1 cellular context compared by ENCODE assay signal in genomic region chr1:111592389-111593361, GRCh38.
A peak's percentile ranks its signal among the peaks of the same experiment; 100 is the strongest.
TF ChIP-seq lines count a peak whose summit lies in the region.

No MANE protein-coding gene starts in this region.

TF ChIP-seq in GM12878, 131 proteins besides CTCF, POLR2A, EP300 and RAD21 (continued from another document and continues in another):
- no peak for TF ChIP-seq ELK1 (IDR thresholded peaks at IDR 0.05; ENCODE audit: low read depth, low read length)
- TF ChIP-seq TCF12 (IDR thresholded peaks at IDR 0.05; ENCODE audit: low read depth, low read length) = peak; percentile 92
- peak; percentile 99 for TF ChIP-seq ZBED1 (IDR thresholded peaks at IDR 0.05; ENCODE audit: borderline replicate concordance)
- TF ChIP-seq, protein P1, sequence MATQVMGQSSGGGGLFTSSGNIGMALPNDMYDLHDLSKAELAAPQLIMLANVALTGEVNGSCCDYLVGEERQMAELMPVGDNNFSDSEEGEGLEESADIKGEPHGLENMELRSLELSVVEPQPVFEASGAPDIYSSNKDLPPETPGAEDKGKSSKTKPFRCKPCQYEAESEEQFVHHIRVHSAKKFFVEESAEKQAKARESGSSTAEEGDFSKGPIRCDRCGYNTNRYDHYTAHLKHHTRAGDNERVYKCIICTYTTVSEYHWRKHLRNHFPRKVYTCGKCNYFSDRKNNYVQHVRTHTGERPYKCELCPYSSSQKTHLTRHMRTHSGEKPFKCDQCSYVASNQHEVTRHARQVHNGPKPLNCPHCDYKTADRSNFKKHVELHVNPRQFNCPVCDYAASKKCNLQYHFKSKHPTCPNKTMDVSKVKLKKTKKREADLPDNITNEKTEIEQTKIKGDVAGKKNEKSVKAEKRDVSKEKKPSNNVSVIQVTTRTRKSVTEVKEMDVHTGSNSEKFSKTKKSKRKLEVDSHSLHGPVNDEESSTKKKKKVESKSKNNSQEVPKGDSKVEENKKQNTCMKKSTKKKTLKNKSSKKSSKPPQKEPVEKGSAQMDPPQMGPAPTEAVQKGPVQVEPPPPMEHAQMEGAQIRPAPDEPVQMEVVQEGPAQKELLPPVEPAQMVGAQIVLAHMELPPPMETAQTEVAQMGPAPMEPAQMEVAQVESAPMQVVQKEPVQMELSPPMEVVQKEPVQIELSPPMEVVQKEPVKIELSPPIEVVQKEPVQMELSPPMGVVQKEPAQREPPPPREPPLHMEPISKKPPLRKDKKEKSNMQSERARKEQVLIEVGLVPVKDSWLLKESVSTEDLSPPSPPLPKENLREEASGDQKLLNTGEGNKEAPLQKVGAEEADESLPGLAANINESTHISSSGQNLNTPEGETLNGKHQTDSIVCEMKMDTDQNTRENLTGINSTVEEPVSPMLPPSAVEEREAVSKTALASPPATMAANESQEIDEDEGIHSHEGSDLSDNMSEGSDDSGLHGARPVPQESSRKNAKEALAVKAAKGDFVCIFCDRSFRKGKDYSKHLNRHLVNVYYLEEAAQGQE (IDR thresholded peaks at IDR 0.05; ENCODE audit: low read depth, low read length) = no peak
- TF ChIP-seq JUNB (IDR thresholded peaks at IDR 0.05) = peak; percentile 93
- no peak for TF ChIP-seq SUPT20H (IDR thresholded peaks at IDR 0.05; ENCODE audit: borderline replicate concordance, control insufficient read depth, low read depth, low read length)
- peak; percentile 99 to 100 for TF ChIP-seq IKZF2 (IDR thresholded peaks at IDR 0.05)
- peak in 1 of 2 experiments; percentile 58; a peak in 2 of 4 replicates for TF ChIP-seq SRF (IDR thresholded peaks at IDR 0.05; ENCODE audit: low read depth in 2 of 2, low read length in 2 of 2)
- TF ChIP-seq, protein P2, sequence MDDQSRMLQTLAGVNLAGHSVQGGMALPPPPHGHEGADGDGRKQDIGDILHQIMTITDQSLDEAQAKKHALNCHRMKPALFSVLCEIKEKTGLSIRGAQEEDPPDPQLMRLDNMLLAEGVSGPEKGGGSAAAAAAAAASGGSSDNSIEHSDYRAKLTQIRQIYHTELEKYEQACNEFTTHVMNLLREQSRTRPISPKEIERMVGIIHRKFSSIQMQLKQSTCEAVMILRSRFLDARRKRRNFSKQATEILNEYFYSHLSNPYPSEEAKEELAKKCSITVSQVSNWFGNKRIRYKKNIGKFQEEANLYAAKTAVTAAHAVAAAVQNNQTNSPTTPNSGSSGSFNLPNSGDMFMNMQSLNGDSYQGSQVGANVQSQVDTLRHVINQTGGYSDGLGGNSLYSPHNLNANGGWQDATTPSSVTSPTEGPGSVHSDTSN (IDR thresholded peaks at IDR 0.05; ENCODE audit: insufficient replicate concordance, low read depth, low read length) = no peak
- TF ChIP-seq SMAD5 (IDR thresholded peaks at IDR 0.05; ENCODE audit: low read depth) = no peak
- 0 out of 2 replicates have a peak, but pooled peaks have one; percentile 43 for TF ChIP-seq SMARCA5 (IDR thresholded peaks at IDR 0.05)
- TF ChIP-seq, protein P3, sequence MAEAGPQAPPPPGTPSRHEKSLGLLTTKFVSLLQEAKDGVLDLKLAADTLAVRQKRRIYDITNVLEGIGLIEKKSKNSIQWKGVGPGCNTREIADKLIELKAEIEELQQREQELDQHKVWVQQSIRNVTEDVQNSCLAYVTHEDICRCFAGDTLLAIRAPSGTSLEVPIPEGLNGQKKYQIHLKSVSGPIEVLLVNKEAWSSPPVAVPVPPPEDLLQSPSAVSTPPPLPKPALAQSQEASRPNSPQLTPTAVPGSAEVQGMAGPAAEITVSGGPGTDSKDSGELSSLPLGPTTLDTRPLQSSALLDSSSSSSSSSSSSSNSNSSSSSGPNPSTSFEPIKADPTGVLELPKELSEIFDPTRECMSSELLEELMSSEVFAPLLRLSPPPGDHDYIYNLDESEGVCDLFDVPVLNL (IDR thresholded peaks at IDR 0.05; ENCODE audit: low read depth, low read length) = no peak
- no peak for TF ChIP-seq ZNF622 (IDR thresholded peaks at IDR 0.05)
- TF ChIP-seq ZZZ3 (IDR thresholded peaks at IDR 0.05; ENCODE audit: control insufficient read depth, insufficient read length, low read depth) = no peak
- TF ChIP-seq, protein P4, sequence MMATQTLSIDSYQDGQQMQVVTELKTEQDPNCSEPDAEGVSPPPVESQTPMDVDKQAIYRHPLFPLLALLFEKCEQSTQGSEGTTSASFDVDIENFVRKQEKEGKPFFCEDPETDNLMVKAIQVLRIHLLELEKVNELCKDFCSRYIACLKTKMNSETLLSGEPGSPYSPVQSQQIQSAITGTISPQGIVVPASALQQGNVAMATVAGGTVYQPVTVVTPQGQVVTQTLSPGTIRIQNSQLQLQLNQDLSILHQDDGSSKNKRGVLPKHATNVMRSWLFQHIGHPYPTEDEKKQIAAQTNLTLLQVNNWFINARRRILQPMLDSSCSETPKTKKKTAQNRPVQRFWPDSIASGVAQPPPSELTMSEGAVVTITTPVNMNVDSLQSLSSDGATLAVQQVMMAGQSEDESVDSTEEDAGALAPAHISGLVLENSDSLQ (IDR thresholded peaks at IDR 0.05) = peak; percentile 33
- peak; percentile 89 for TF ChIP-seq ZNF217 (IDR thresholded peaks at IDR 0.05)
- TF ChIP-seq MYB (IDR thresholded peaks at IDR 0.05; ENCODE audit: borderline replicate concordance, low read depth, low read length) = peak; percentile 66; the same call in 1 of the 2 replicates
- peak; percentile 97 for TF ChIP-seq FOXM1 (IDR thresholded peaks at IDR 0.05; ENCODE audit: low read depth, low read length)
- no peak for TF ChIP-seq SP1 (IDR thresholded peaks at IDR 0.05; ENCODE audit: low read depth, low read length)
- TF ChIP-seq NR2C1 (IDR thresholded peaks at IDR 0.05) = no peak
- peak; percentile 86 for TF ChIP-seq SMAD1 (IDR thresholded peaks at IDR 0.05; ENCODE audit: low read depth, partially characterized antibody)
- TF ChIP-seq BCL11A (IDR thresholded peaks at IDR 0.05; ENCODE audit: low read depth, low read length) = peak; percentile 89
- TF ChIP-seq HDAC2 (IDR thresholded peaks at IDR 0.05) = no peak
- no peak for TF ChIP-seq USF2 (IDR thresholded peaks at IDR 0.05; ENCODE audit: borderline replicate concordance, low read depth, low read length)
- 0 out of 2 replicates have a peak, but pooled peaks have one; percentile 21 for TF ChIP-seq TAF1 (IDR thresholded peaks at IDR 0.05; ENCODE audit: borderline replicate concordance, low read depth, low read length)
- TF ChIP-seq STAT3 (IDR thresholded peaks at IDR 0.05; ENCODE audit: low read depth, low read length) = peak; percentile 82; the same call in 1 of the 2 replicates
- no peak for TF ChIP-seq SUZ12 (IDR thresholded peaks at IDR 0.05; ENCODE audit: unreplicated experiment)
- no peak for TF ChIP-seq CUX1 (IDR thresholded peaks at IDR 0.05; ENCODE audit: insufficient replicate concordance, low read depth, low read length)
- TF ChIP-seq GABPA (IDR thresholded peaks at IDR 0.05; ENCODE audit: low read depth) = peak; percentile 55; the same call in 1 of the 2 replicates
- TF ChIP-seq EZH2 (IDR thresholded peaks at IDR 0.05; ENCODE audit: borderline replicate concordance, control insufficient read depth, low read depth, low read length) = no peak
- peak; percentile 95 for TF ChIP-seq BACH1 (IDR thresholded peaks at IDR 0.05; ENCODE audit: borderline replicate concordance)
- TF ChIP-seq SPI1 (IDR thresholded peaks at IDR 0.05; ENCODE audit: borderline replicate concordance, insufficient read depth, low read depth, low read length) = peak; percentile 64
- peak; percentile 98 for TF ChIP-seq DPF2 (IDR thresholded peaks at IDR 0.05)
- TF ChIP-seq PRDM15 (CRISPR knock-in tag; IDR thresholded peaks at IDR 0.05) = no peak
- TF ChIP-seq CHD1 (IDR thresholded peaks at IDR 0.05; ENCODE audit: low read depth, low read length) = no peak
- TF ChIP-seq KAT2A (conservative IDR thresholded peaks at IDR 0.05; ENCODE audit: control insufficient read depth, low read depth, low read length) = no peak
- TF ChIP-seq FOXK2 (IDR thresholded peaks at IDR 0.05) = no peak
- TF ChIP-seq IKZF1 (conservative IDR thresholded peaks at IDR 0.05) = peak; percentile 99
- TF ChIP-seq, protein P5, sequence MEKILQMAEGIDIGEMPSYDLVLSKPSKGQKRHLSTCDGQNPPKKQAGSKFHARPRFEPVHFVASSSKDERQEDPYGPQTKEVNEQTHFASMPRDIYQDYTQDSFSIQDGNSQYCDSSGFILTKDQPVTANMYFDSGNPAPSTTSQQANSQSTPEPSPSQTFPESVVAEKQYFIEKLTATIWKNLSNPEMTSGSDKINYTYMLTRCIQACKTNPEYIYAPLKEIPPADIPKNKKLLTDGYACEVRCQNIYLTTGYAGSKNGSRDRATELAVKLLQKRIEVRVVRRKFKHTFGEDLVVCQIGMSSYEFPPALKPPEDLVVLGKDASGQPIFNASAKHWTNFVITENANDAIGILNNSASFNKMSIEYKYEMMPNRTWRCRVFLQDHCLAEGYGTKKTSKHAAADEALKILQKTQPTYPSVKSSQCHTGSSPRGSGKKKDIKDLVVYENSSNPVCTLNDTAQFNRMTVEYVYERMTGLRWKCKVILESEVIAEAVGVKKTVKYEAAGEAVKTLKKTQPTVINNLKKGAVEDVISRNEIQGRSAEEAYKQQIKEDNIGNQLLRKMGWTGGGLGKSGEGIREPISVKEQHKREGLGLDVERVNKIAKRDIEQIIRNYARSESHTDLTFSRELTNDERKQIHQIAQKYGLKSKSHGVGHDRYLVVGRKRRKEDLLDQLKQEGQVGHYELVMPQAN (conservative IDR thresholded peaks at IDR 0.05) = no peak
